Comparison of ENCODE assay signal across 8 cellular contexts in genomic region chr3:36911990-36912804, GRCh38. TPM values are rescaled to one million over a fixed set of nuclear protein-coding genes. Genes with fewer than 3 reads are reported as not detected.
DNase-seq lines count a peak whose midpoint lies in the region; ATAC-seq and TF ChIP-seq lines count a peak whose summit lies in the region.

No MANE protein-coding gene starts in this region.

- peak overlapping the region; percentile 90 for H3K27ac ChIP-seq in DND-41 (ENCODE audit: low read length)

- peak overlapping the region; percentile 60 for H3K9ac ChIP-seq in DND-41 (ENCODE audit: low read depth, low read length)

- peaks cover 56% of the 10 kb centered on the region for H3K4me1 ChIP-seq in DND-41 (ENCODE audit: insufficient read depth, low read length)

- peak overlapping the region; percentile 66 for H3K4me2 ChIP-seq in DND-41 (ENCODE audit: insufficient read depth, low read length)

- H3K9me3 ChIP-seq in DND-41 (ENCODE audit: insufficient read depth, low read length, severe bottlenecking): no peaks in the 10 kb centered on the region

- H2AFZ ChIP-seq in DND-41 (ENCODE audit: low read depth, low read length): peak overlapping the region; percentile 66

- DNase-seq in DND-41 (peak; percentile 67), SW480 (ENCODE audit: low spot score) (peak; percentile 55), NCI-H2081 (lab: John Stamatoyannopoulos, UW) (no peak), NCI-H1436 treated with DMSO at 0.1 percent for 48 hours (lab: John Stamatoyannopoulos, UW) (no peak)
- DNase-seq in stimulated activated CD4-positive, alpha-beta T cell treated with anti-CD3 and anti-CD28 coated beads, Interleukin-2, amount 100 ng/mL, for 4 hours (ENCODE audit: low read depth): peak; percentile 22

- no peaks in the 10 kb centered on the region for H4K20me1 ChIP-seq in DND-41 (ENCODE audit: insufficient read depth, low read length)

- no peaks in the 10 kb centered on the region for H3K27me3 ChIP-seq in DND-41 (ENCODE audit: insufficient read depth, low read length, poor library complexity)

- TF ChIP-seq CTCF in DND-41 (IDR thresholded peaks at IDR 0.05; ENCODE audit: borderline replicate concordance, extremely low read depth, low read length, poor library complexity, severe bottlenecking): no peak

- H3K79me2 ChIP-seq in DND-41 (ENCODE audit: insufficient read depth, low read length): peaks cover 7% of the 10 kb centered on the region

- H3K36me3 ChIP-seq in DND-41 (ENCODE audit: insufficient read depth, low read length): no peaks in the 10 kb centered on the region

- H3K4me3 ChIP-seq in DND-41 (ENCODE audit: low read depth in 1 of 2, low read length in 2 of 2): peak overlapping the region; percentile 2 to 54; a peak in 3 of 4 replicates

- ATAC-seq in DND-41 (ENCODE audit: insufficient read depth, low read depth) (peak; percentile 87), GM19397 (IDR thresholded peaks at IDR 0.05; ENCODE audit: unreplicated experiment) (peak; percentile 93), HG03439 (IDR thresholded peaks at IDR 0.05; ENCODE audit: unreplicated experiment) (peak; percentile 97), esophagus mucosa (peak; percentile 89)

RNA-seq across cellular contexts. Expression of gene TRANK1, which starts 32.7 kb away (rescaled TPM):
- 4.3 TPM for total RNA-seq in esophagus mucosa

Comparison
In these comparisons a context has a peak if more than half of its experiments do, and no peak if none do; other contexts are left out.
1. DNase-seq: peak in DND-41 (single experiment), SW480 (single experiment) and stimulated activated CD4-positive, alpha-beta T cell treated with anti-CD3 and anti-CD28 coated beads, Interleukin-2, amount 100 ng/mL, for 4 hours (single experiment); none in NCI-H2081 (0 of 2) and NCI-H1436 treated with DMSO at 0.1 percent for 48 hours (single experiment).
2. Peak in every context shown above with its lines, with median percentiles within 50 percentile points of each other: ATAC-seq.